10 cellular contexts compared by ENCODE assay signal in the genomic region with DNA sequence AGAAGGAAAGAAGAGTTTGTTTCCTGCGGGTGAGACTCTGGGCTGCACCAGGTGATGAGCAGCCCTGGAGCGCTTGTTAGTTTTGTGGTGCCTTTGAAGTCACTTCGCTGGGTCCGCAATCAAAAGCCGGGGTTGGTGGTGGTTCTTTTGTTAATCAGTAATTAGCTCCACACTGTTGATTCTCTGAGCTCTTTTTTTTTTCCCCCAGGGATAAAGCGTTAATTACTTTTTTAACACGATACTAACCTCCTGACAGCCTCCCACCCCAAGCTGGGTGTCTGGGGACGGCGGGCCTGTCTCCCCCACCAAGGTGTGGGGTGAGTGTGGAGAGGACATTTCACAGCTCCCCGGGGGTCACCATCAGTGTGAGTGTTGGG. TPM values are rescaled to one million over a fixed set of nuclear protein-coding genes. Genes with fewer than 3 reads are reported as not detected.
A peak's percentile ranks its signal among the peaks of the same experiment; 100 is the strongest.
DNase-seq lines count a peak whose midpoint lies in the region; ATAC-seq and TF ChIP-seq lines count a peak whose summit lies in the region.
"Had no signal": no experiment of that assay in that cellular context is flagged by ENCODE, and none has a peak within 500 bp of the region (broad histone marks: within the 10 kb centered on the region; RNA-seq: fewer than 3 reads in every experiment).

No MANE protein-coding gene starts in this region.

- no peak for TF ChIP-seq CTCF in GM10266 (IDR thresholded peaks at IDR 0.05; ENCODE audit: control insufficient read depth, insufficient read depth, low read depth, missing control alignments)

- H2BK15ac ChIP-seq in mesendoderm (replicated peaks; ENCODE audit: low read depth): no peak overlapping the region

- H2BK5ac ChIP-seq in mesendoderm (ENCODE audit: low read length): no peak overlapping the region

- intact Hi-C loops in activated T-helper 2 cell treated with anti-CD3 and anti-CD28 coated beads, Interferon-gamma antibody, Interleukin-2, Interleukin-4, amounts not matched to agents 10 μg/mL and 5 μg/mL and 100 μg/mL, durations not matched to agents 14 hours and 24 hours and 36 hours (cut with micrococcal nuclease): no loop called here

- no peak overlapping the region for H3K4ac ChIP-seq in mesendoderm (ENCODE audit: low read depth, low read length)

- H3K4me3 ChIP-seq in mesendoderm (ENCODE audit: low read length): no peak overlapping the region

- no peaks in the 10 kb centered on the region for H3K79me1 ChIP-seq in mesendoderm (ENCODE audit: low read length)

- no peak overlapping the region for H3K23ac ChIP-seq in mesendoderm (ENCODE audit: low read length)

- H3K56ac ChIP-seq in mesendoderm (ENCODE audit: low read length): peak overlapping the region; percentile 9

- no peaks in the 10 kb centered on the region for H3K79me2 ChIP-seq in mesendoderm (ENCODE audit: control insufficient read depth, insufficient read depth, low read length)

- no peaks in the 10 kb centered on the region for H3K27me3 Mint-ChIP-seq in activated T-helper 2 cell treated with anti-CD3 and anti-CD28 coated beads, Interferon-gamma antibody, Interleukin-2, Interleukin-4, amounts not matched to agents 10 μg/mL and 5 μg/mL and 100 μg/mL, durations not matched to agents 14 hours and 24 hours and 36 hours (ENCODE audit: low read depth)

- H4K5ac ChIP-seq in mesendoderm (ENCODE audit: low read length): no peak overlapping the region

- no peaks in the 10 kb centered on the region for H3K36me3 ChIP-seq in mesendoderm (ENCODE audit: control insufficient read depth, insufficient read depth, low read length)

- H3K36me3 Mint-ChIP-seq in activated T-helper 2 cell treated with anti-CD3 and anti-CD28 coated beads, Interferon-gamma antibody, Interleukin-2, Interleukin-4, amounts not matched to agents 10 μg/mL and 5 μg/mL and 100 μg/mL, durations not matched to agents 14 hours and 24 hours and 36 hours (ENCODE audit: low read depth): peaks cover 48% of the 10 kb centered on the region

- peak overlapping the region; percentile 91 for H3K27ac Mint-ChIP-seq in activated T-helper 2 cell treated with anti-CD3 and anti-CD28 coated beads, Interferon-gamma antibody, Interleukin-2, Interleukin-4, amounts not matched to agents 10 μg/mL and 5 μg/mL and 100 μg/mL, durations not matched to agents 14 hours and 24 hours and 36 hours

- H3K4me3 Mint-ChIP-seq in activated T-helper 2 cell treated with anti-CD3 and anti-CD28 coated beads, Interferon-gamma antibody, Interleukin-2, Interleukin-4, amounts not matched to agents 10 μg/mL and 5 μg/mL and 100 μg/mL, durations not matched to agents 14 hours and 24 hours and 36 hours (ENCODE audit: low read depth): peak overlapping the region; percentile 18

- peak; percentile 74 for DNase-seq in COR-L47 (lab: John Stamatoyannopoulos, UW)
- peak; percentile 76 for DNase-seq in NCI-H146 (lab: John Stamatoyannopoulos, UW)
- DNase-seq in activated T-helper 2 cell treated with anti-CD3 and anti-CD28 coated beads, Interferon-gamma antibody, Interleukin-2, Interleukin-4, amounts not matched to agents 10 μg/mL and 5 μg/mL and 100 μg/mL, durations not matched to agents 14 hours and 24 hours and 36 hours (ENCODE audit: low spot score): no peak
- DNase-seq in mesendoderm: no peak
- DNase-seq in GM10266 (ENCODE audit: extremely low spot score): no peak
- no peak for DNase-seq in NCI-H446 (lab: John Stamatoyannopoulos, UW)
- DNase-seq: NCI-H187, T-helper 9 cell had no signal

- H4K8ac ChIP-seq in mesendoderm (ENCODE audit: low read depth, low read length): no peak overlapping the region

- no peak overlapping the region for H2AK5ac ChIP-seq in mesendoderm (ENCODE audit: low read length)

- ATAC-seq in HG03571 (IDR thresholded peaks at IDR 0.05; ENCODE audit: unreplicated experiment) (no peak), HG02763 (IDR thresholded peaks at IDR 0.05; ENCODE audit: unreplicated experiment) (no peak)

- H3K18ac ChIP-seq in mesendoderm (ENCODE audit: low read length): no peak overlapping the region

- no peaks in the 10 kb centered on the region for H3K9me3 Mint-ChIP-seq in activated T-helper 2 cell treated with anti-CD3 and anti-CD28 coated beads, Interferon-gamma antibody, Interleukin-2, Interleukin-4, amounts not matched to agents 10 μg/mL and 5 μg/mL and 100 μg/mL, durations not matched to agents 14 hours and 24 hours and 36 hours

- H3K4me1 ChIP-seq in mesendoderm (ENCODE audit: control insufficient read depth, low read depth, low read length): peaks cover 16% of the 10 kb centered on the region

- H3K27me3 ChIP-seq in mesendoderm (ENCODE audit: insufficient read depth, low read length, poor library complexity): no peaks in the 10 kb centered on the region

- H2BK120ac ChIP-seq in mesendoderm (ENCODE audit: low read depth, low read length): no peak overlapping the region

- no peak overlapping the region for H3K9ac ChIP-seq in mesendoderm (ENCODE audit: low read length)

- H3K4me1 Mint-ChIP-seq in activated T-helper 2 cell treated with anti-CD3 and anti-CD28 coated beads, Interferon-gamma antibody, Interleukin-2, Interleukin-4, amounts not matched to agents 10 μg/mL and 5 μg/mL and 100 μg/mL, durations not matched to agents 14 hours and 24 hours and 36 hours (ENCODE audit: low read depth): peaks cover 50% of the 10 kb centered on the region

- WGBS in mesendoderm (ENCODE audit: extremely low coverage, insufficient coverage, low lambda C conversion rate): no CpG with 5 or more reads among the region's 10 CpGs

- no peak overlapping the region for H3K4me2 ChIP-seq in mesendoderm (ENCODE audit: low read length)

- H3K27ac ChIP-seq in mesendoderm (ENCODE audit: low read depth, low read length): peak overlapping the region; percentile 28

RNA-seq across cellular contexts. Expression of a gene that starts 56.6 kb away (rescaled TPM):
- 126 and 134 TPM in 2 replicates for total RNA-seq in activated T-helper 2 cell treated with anti-CD3 and anti-CD28 coated beads, Interferon-gamma antibody, Interleukin-2, Interleukin-4, amounts not matched to agents 10 μg/mL and 5 μg/mL and 100 μg/mL, durations not matched to agents 14 hours and 24 hours and 36 hours
- 11.7 TPM for polyA plus RNA-seq in mesendoderm (2013, experiment 1 of 2)
- 11.5 TPM for polyA plus RNA-seq in mesendoderm (2013, experiment 2 of 2)

Comparison
In these comparisons a context has a peak if more than half of its experiments do, and no peak if none do; other contexts are left out.
1. DNase-seq: peak in COR-L47 (single experiment) and NCI-H146 (single experiment); none in activated T-helper 2 cell treated with anti-CD3 and anti-CD28 coated beads, Interferon-gamma antibody, Interleukin-2, Interleukin-4, amounts not matched to agents 10 μg/mL and 5 μg/mL and 100 μg/mL, durations not matched to agents 14 hours and 24 hours and 36 hours (single experiment), mesendoderm (single experiment), GM10266 (single experiment) and NCI-H446 (0 of 2).